In the genomic region with DNA sequence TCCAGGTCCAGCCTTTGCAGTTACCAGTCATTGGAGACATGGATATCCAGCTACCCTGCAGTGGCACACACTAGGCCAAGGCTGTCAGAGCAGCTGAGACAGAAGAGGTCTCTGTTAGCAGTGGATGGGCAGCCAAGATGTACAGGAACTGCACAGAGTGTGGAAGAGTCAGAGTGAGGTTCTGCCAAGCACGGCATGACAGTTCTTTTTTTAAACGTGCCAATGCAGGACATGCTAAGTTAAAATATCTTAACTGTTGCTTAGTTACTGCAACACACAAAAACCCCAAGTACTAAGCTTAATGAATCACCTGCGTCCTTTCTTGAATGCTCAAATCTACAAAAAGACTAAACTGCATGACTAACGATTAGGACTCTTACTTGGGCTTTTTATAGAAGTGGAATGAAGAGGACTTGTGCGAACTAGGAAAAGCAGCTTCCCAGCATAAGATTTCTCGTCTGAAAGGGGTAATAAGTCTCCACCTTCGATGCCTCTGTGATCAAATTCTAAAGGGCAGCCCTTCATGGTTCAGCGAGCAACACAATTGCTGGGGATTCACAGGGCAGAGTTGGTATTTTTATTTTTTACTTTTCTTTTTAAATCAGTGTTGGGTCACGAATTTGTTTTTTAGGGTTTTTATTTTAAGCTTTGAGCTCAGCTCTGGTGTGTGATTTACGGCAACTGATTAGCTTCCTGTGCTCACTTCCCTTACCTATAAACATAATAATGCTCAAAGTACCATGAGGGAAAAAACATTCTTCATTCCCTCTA, we compare ENCODE assay signal across 8 cellular contexts. TPM values are rescaled to one million over a fixed set of nuclear protein-coding genes. Genes with fewer than 3 reads are reported as not detected.
A peak's percentile ranks its signal among the peaks of the same experiment; 100 is the strongest.
DNase-seq lines count a peak whose midpoint lies in the region; ATAC-seq and TF ChIP-seq lines count a peak whose summit lies in the region.

No MANE protein-coding gene starts in this region.

- TF ChIP-seq CTCF in RWPE2 (IDR thresholded peaks at IDR 0.05; ENCODE audit: poor library complexity, severe bottlenecking) (no peak), uterus (IDR thresholded peaks at IDR 0.05) (no peak)

- H3K4me1 ChIP-seq in RWPE2 (ENCODE audit: insufficient read depth, poor library complexity, severe bottlenecking) (peaks cover 38% of the 10 kb centered on the region), uterus (peaks cover 0 to 8% of the 10 kb centered on the region in 2 donors)

- H3K4me3 ChIP-seq in RWPE2 (ENCODE audit: severe bottlenecking): no peak overlapping the region
- no peak overlapping the region for H3K4me3 ChIP-seq in uterus

- H3K36me3 ChIP-seq in RWPE2 (ENCODE audit: low read depth) (peaks cover 17% of the 10 kb centered on the region), uterus (no peaks in the 10 kb centered on the region)

- H3K27me3 ChIP-seq in RWPE2 (ENCODE audit: insufficient read depth, poor library complexity, severe bottlenecking): no peaks in the 10 kb centered on the region
- no peaks in the 10 kb centered on the region for H3K27me3 ChIP-seq in uterus

- DNase-seq in activated naive CD4-positive, alpha-beta T cell treated with Interleukin-2 at 50 U/mL for 16 hours: peak; percentile 25
- no peak for DNase-seq in activated naive CD4-positive, alpha-beta T cell (lab: John Stamatoyannopoulos, UW)
- DNase-seq in RWPE2 (ENCODE audit: low spot score): no peak
- peak; percentile 81 for DNase-seq in dedifferentiated amniotic fluid mesenchymal stem cell (ENCODE audit: extremely low spot score)
- peak; percentile 37 for DNase-seq in middle frontal gyrus (ENCODE audit: extremely low spot score, low spot score)
- peak in 1 of 2 donors; percentile 46 for DNase-seq in uterus
- no peak for DNase-seq in HuH-7 (ENCODE audit: low spot score)

- ATAC-seq in HG02763 (IDR thresholded peaks at IDR 0.05; ENCODE audit: unreplicated experiment) (peak; percentile 35), RWPE2 (ENCODE audit: low read depth) (peak; percentile 88)

- no peaks in the 10 kb centered on the region for H3K9me3 ChIP-seq in RWPE2 (ENCODE audit: severe bottlenecking)
- H3K9me3 ChIP-seq in uterus: no peaks in the 10 kb centered on the region

- H3K27ac ChIP-seq in RWPE2 (ENCODE audit: poor library complexity, severe bottlenecking): peak overlapping the region; percentile 83
- H3K27ac ChIP-seq in uterus: peak overlapping the region; percentile 73 to 77

- TF ChIP-seq POLR2A in uterus (IDR thresholded peaks at IDR 0.05): no peak

- intact Hi-C loops in uterus (cut with DNase I; ENCODE audit: low total_unique reads): no loop called here

RNA-seq across cellular contexts. Expression of a gene that starts 20.6 kb away (rescaled TPM):
- 10 to 100 TPM in 3 of 4 donors, 1 to 10 TPM in 1; 8.5 to 88.7 (median 27.9) TPM for total RNA-seq in uterus

RNA-seq across cellular contexts. Expression of a gene that starts 45.0 kb away (rescaled TPM):
- 10 to 100 TPM; 10.2 to 36.4 (median 22.4) TPM for total RNA-seq in uterus

RNA-seq across cellular contexts. Expression of a gene that starts 45.2 kb away (rescaled TPM):
- 10 to 100 TPM in 1 of 4 donors, 1 to 10 TPM in 2, under 1 TPM in 1; 0.51 to 20.0 (median 3.1) TPM for total RNA-seq in uterus

RNA-seq across cellular contexts. Expression of a gene that starts 57.0 kb away (rescaled TPM):
- total RNA-seq in uterus: 100 to 1,000 TPM in 3 of 4 donors, 10 to 100 TPM in 1; 71.9 to 486 (median 216) TPM

Comparison
In these comparisons a context has a peak if more than half of its experiments do, and no peak if none do; other contexts are left out.
1. DNase-seq: peak in activated naive CD4-positive, alpha-beta T cell treated with Interleukin-2 at 50 U/mL for 16 hours (single experiment), dedifferentiated amniotic fluid mesenchymal stem cell (single experiment) and middle frontal gyrus (single experiment); none in activated naive CD4-positive, alpha-beta T cell (0 of 4), RWPE2 (single experiment) and HuH-7 (single experiment).